In the genomic region with DNA sequence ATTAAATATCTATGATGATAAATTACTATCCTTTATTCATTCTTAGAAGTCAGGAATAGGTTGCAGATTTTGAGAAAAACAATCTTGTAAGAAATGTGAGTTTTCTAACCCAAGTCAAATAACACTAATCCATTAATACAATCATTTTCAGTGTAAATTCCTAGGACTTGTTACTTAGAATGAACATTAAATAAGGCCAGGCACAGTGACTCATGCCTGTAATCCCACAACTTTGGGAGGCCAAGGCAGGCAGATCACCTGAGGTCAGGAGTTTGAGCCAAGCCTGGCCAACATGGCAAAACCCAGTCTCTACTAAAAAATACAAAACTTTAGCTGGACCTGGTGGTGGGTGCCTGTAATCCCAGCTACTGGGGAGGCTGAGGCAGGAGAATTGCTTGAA, we compare ENCODE assay signal across 18 cellular contexts. TPM values are rescaled to one million over a fixed set of nuclear protein-coding genes. Genes with fewer than 3 reads are reported as not detected.
"Had no signal": no experiment of that assay in that cellular context is flagged by ENCODE, and none has a peak within 500 bp of the region (broad histone marks: within the 10 kb centered on the region; RNA-seq: fewer than 3 reads in every experiment).

No MANE protein-coding gene starts in this region.

- H3K36me3 Mint-ChIP-seq: natural killer cell had no signal

- H3K4me1 Mint-ChIP-seq: activated naive CD8-positive, alpha-beta T cell treated with anti-CD3 and anti-CD28 coated beads for 36 hours; central memory CD8-positive, alpha-beta T cell; natural killer cell; T-helper 17 cell had no signal

- H3K36me3 ChIP-seq: prostate gland had no signal

- H3K4me1 ChIP-seq: heart left ventricle, prostate gland had no signal

- H3K27ac ChIP-seq: heart left ventricle, prostate gland had no signal

- H3K9me3 Mint-ChIP-seq: activated naive CD8-positive, alpha-beta T cell treated with anti-CD3 and anti-CD28 coated beads for 36 hours; activated T-cell treated with anti-CD3 and anti-CD28 coated beads, Interleukin-2, amount 50 U/mL, for 4 hours; central memory CD8-positive, alpha-beta T cell; natural killer cell; type B pancreatic cell had no signal

- DNase-seq: activated CD4-positive, alpha-beta T cell treated with anti-CD3 and anti-CD28 coated beads, Interleukin-2, amount 50 U/mL, for 48 hours; activated CD4-positive, CD25-positive, alpha-beta regulatory T cell; activated effector memory CD4-positive, alpha-beta T cell treated with anti-CD3 and anti-CD28 coated beads, Interleukin-2, amount 50 U/mL, for 16 hours; activated naive CD8-positive, alpha-beta T cell treated with anti-CD3 and anti-CD28 coated beads for 36 hours; activated T-cell treated with anti-CD3 and anti-CD28 coated beads, Interleukin-2, amount 50 U/mL, for 4 hours; anterior cingulate cortex; erythroblast; heart left ventricle; natural killer cell; nucleus accumbens; stimulated activated CD4-positive, alpha-beta T cell treated with anti-CD3 and anti-CD28 coated beads, Interleukin-12 subunit alpha, Interleukin-12 subunit beta, amount 100 ng/mL, for 4 hours; stimulated activated naive CD4-positive, alpha-beta T cell treated with Interleukin-2 at 50 U/mL for 16 hours; T-helper 17 cell had no signal

- H3K4me3 ChIP-seq: heart left ventricle, prostate gland had no signal

- H3K27me3 Mint-ChIP-seq: activated naive CD8-positive, alpha-beta T cell treated with anti-CD3 and anti-CD28 coated beads for 36 hours; central memory CD8-positive, alpha-beta T cell; T-helper 17 cell; type B pancreatic cell had no signal

- H3K9me3 ChIP-seq: heart left ventricle, prostate gland had no signal

- H3K27me3 ChIP-seq: heart left ventricle had no signal

- ATAC-seq: activated T-cell treated with anti-CD3 and anti-CD28 coated beads, Interleukin-2, amount 50 U/mL, for 4 hours; heart left ventricle; left lobe of liver; natural killer cell; sciatic nerve; T-helper 17 cell had no signal

- H3K4me3 Mint-ChIP-seq: activated naive CD8-positive, alpha-beta T cell treated with anti-CD3 and anti-CD28 coated beads for 36 hours; activated T-cell treated with anti-CD3 and anti-CD28 coated beads, Interleukin-2, amount 50 U/mL, for 4 hours; central memory CD8-positive, alpha-beta T cell; natural killer cell; T-helper 17 cell; type B pancreatic cell had no signal

- H3K27ac Mint-ChIP-seq: activated naive CD8-positive, alpha-beta T cell treated with anti-CD3 and anti-CD28 coated beads for 36 hours; natural killer cell; T-helper 17 cell; type B pancreatic cell had no signal

RNA-seq across cellular contexts. Expression of a gene that starts 45.8 kb away (rescaled TPM):
- total RNA-seq: activated T-cell treated with anti-CD3 and anti-CD28 coated beads, Interleukin-2, amount 50 U/mL, for 4 hours; left lobe of liver; natural killer cell; prostate gland had no signal
